In genomic region chr11:125224391-125225015, GRCh38 we compare ENCODE assay signal across 10 cellular contexts. TPM values are rescaled to one million over a fixed set of nuclear protein-coding genes. Genes with fewer than 3 reads are reported as not detected.
A peak's percentile ranks its signal among the peaks of the same experiment; 100 is the strongest.
DNase-seq lines count a peak whose midpoint lies in the region; ATAC-seq and TF ChIP-seq lines count a peak whose summit lies in the region.
"Had no signal": no experiment of that assay in that cellular context is flagged by ENCODE, and none has a peak within 500 bp of the region (broad histone marks: within the 10 kb centered on the region; RNA-seq: fewer than 3 reads in every experiment).

No MANE protein-coding gene starts in this region.

- H3K4me2 ChIP-seq in DND-41 (ENCODE audit: insufficient read depth, low read length) (no peak overlapping the region), OCI-LY3 (ENCODE audit: low read length) (no peak overlapping the region), neural cell (ENCODE audit: low read length) (no peak overlapping the region)

- H3K27me3 ChIP-seq in DND-41 (ENCODE audit: insufficient read depth, low read length, poor library complexity) (peaks cover 6% of the 10 kb centered on the region), OCI-LY3 (ENCODE audit: low read depth, low read length) (peaks cover 23% of the 10 kb centered on the region), neural cell (ENCODE audit: insufficient read depth, low read depth, low read length) (no peaks in the 10 kb centered on the region)

- no peaks in the 10 kb centered on the region for H3K79me2 ChIP-seq in DND-41 (ENCODE audit: insufficient read depth, low read length)
- no peaks in the 10 kb centered on the region for H3K79me2 ChIP-seq in OCI-LY3 (ENCODE audit: low read length)
- H3K79me2 ChIP-seq in neural cell (replicated peaks; ENCODE audit: insufficient read depth, low read length): no peaks in the 10 kb centered on the region

- H3K9ac ChIP-seq in DND-41 (ENCODE audit: low read depth, low read length) (no peak overlapping the region), OCI-LY3 (ENCODE audit: low read length) (no peak overlapping the region), neural cell (ENCODE audit: low read length) (no peak overlapping the region)

- H3K4me3 ChIP-seq in DND-41 (ENCODE audit: low read depth in 1 of 2, low read length in 2 of 2) (no peak overlapping the region), OCI-LY3 (ENCODE audit: low read length) (no peak overlapping the region), neural cell (ENCODE audit: low read length) (no peak overlapping the region)

- ATAC-seq in DND-41 (ENCODE audit: insufficient read depth, low read depth): peak; percentile 29; the same call in 1 of the 3 replicates
- ATAC-seq in HG03095 (IDR thresholded peaks at IDR 0.05; ENCODE audit: unreplicated experiment): no peak
- no peak for ATAC-seq in GM18511 (IDR thresholded peaks at IDR 0.05; ENCODE audit: unreplicated experiment)

- no peaks in the 10 kb centered on the region for H3K36me3 ChIP-seq in DND-41 (ENCODE audit: insufficient read depth, low read length)
- H3K36me3 ChIP-seq in OCI-LY3 (replicated peaks; ENCODE audit: low read depth, low read length): no peaks in the 10 kb centered on the region
- no peaks in the 10 kb centered on the region for H3K36me3 ChIP-seq in neural cell (ENCODE audit: insufficient read depth, low read length)

- no peak for TF ChIP-seq RAD21 in neural cell (conservative IDR thresholded peaks at IDR 0.05)

- no peaks in the 10 kb centered on the region for H3K4me1 ChIP-seq in DND-41 (ENCODE audit: insufficient read depth, low read length)
- no peaks in the 10 kb centered on the region for H3K4me1 ChIP-seq in OCI-LY3 (ENCODE audit: low read length)

- H2AFZ ChIP-seq in DND-41 (ENCODE audit: low read depth, low read length) (no peak overlapping the region), OCI-LY3 (ENCODE audit: low read depth, low read length) (no peak overlapping the region), neural cell (ENCODE audit: low read depth, low read length) (no peak overlapping the region)

- no peak for TF ChIP-seq EP300 in neural cell (conservative IDR thresholded peaks at IDR 0.05; ENCODE audit: poor library complexity, severe bottlenecking)

- TF ChIP-seq CTCF in DND-41 (IDR thresholded peaks at IDR 0.05; ENCODE audit: borderline replicate concordance, extremely low read depth, low read length, poor library complexity, severe bottlenecking) (no peak), OCI-LY3 (IDR thresholded peaks at IDR 0.05; ENCODE audit: low read depth, low read length) (peak; percentile 27), neural cell (IDR thresholded peaks at IDR 0.05; ENCODE audit: poor library complexity, severe bottlenecking) (peak; percentile 15)

- no peaks in the 10 kb centered on the region for H3F3A ChIP-seq in neural cell (ENCODE audit: insufficient read depth, low read length, poor library complexity, severe bottlenecking)

- no peak for DNase-seq in DND-41
- peak; percentile 17 for DNase-seq in fibroblast of peridontal ligament (ENCODE audit: extremely low read depth)
- DNase-seq in NCI-H748 treated with DMSO at 0.1 percent for 48 hours (lab: John Stamatoyannopoulos, UW): no peak
- no peak for DNase-seq in SHP77 (lab: John Stamatoyannopoulos, UW)
- DNase-seq: activated CD8-positive, alpha-beta memory T cell treated with anti-CD3 and anti-CD28 coated beads, Interleukin-2, amount 50 U/mL, for 4 hours; NCI-H524 treated with DMSO at 0.1 percent for 48 hours had no signal

- H4K20me1 ChIP-seq in DND-41 (ENCODE audit: insufficient read depth, low read length) (0 out of 2 replicates have a peak, but pooled peaks cover 3% of the 10 kb centered on the region), OCI-LY3 (ENCODE audit: insufficient read depth, low read length) (no peaks in the 10 kb centered on the region), neural cell (ENCODE audit: insufficient read depth) (no peaks in the 10 kb centered on the region)

- H3K9me3 ChIP-seq in DND-41 (ENCODE audit: insufficient read depth, low read length, severe bottlenecking): no peaks in the 10 kb centered on the region
- no peaks in the 10 kb centered on the region for H3K9me3 ChIP-seq in OCI-LY3 (ENCODE audit: insufficient read depth, low read length)
- H3K9me3 ChIP-seq in neural cell (ENCODE audit: low read length): no peaks in the 10 kb centered on the region

- H3K27ac ChIP-seq in DND-41 (ENCODE audit: low read length) (no peak overlapping the region), OCI-LY3 (ENCODE audit: low read length) (no peak overlapping the region), neural cell (ENCODE audit: low read length) (no peak overlapping the region)

- H3K9me2 ChIP-seq in neural cell (ENCODE audit: insufficient read depth, low read length): no peaks in the 10 kb centered on the region

TF ChIP-seq in neural cell, 6 proteins besides CTCF, POLR2A, EP300 and RAD21:
- TF ChIP-seq MXI1 (conservative IDR thresholded peaks at IDR 0.05; ENCODE audit: poor library complexity, severe bottlenecking) (no peak), SMC3 (conservative IDR thresholded peaks at IDR 0.05; ENCODE audit: poor library complexity) (no peak), EZH2 (IDR thresholded peaks at IDR 0.05; ENCODE audit: borderline replicate concordance, insufficient read depth, low read length, poor library complexity, severe bottlenecking) (no peak), TAF1 (IDR thresholded peaks at IDR 0.05; ENCODE audit: low read depth) (no peak), POLR2AphosphoS5 (IDR thresholded peaks at IDR 0.05) (no peak), REST (IDR thresholded peaks at IDR 0.05; ENCODE audit: borderline replicate concordance) (no peak)
TF ChIP-seq in neural cell: peak in this region for 0.

RNA-seq across cellular contexts. Expression of gene PKNOX2, which starts 60.0 kb away (rescaled TPM):
- polyA plus RNA-seq in neural cell: 0.99 and 1.2 TPM in 2 replicates
- polyA minus RNA-seq in neural cell: 4.7 and 7.8 TPM in 2 replicates
